In genomic region chr22:35539910-35540599, GRCh38 we compare ENCODE assay signal across 8 cellular contexts. TPM values are rescaled to one million over a fixed set of nuclear protein-coding genes. Genes with fewer than 3 reads are reported as not detected.
DNase-seq lines count a peak whose midpoint lies in the region; ATAC-seq lines count a peak whose summit lies in the region.

No MANE protein-coding gene starts in this region.

- intact Hi-C loops in left colon (cut with DNase I, micrococcal nuclease) = no loop called here

- H3K27me3 ChIP-seq in HUES48 (ENCODE audit: control insufficient read depth, insufficient read depth, low read length) = peaks cover 34% of the 10 kb centered on the region

- H3K4me3 Mint-ChIP-seq in central memory CD8-positive, alpha-beta T cell = peak overlapping the region; percentile 67

- H3K36me3 Mint-ChIP-seq in central memory CD8-positive, alpha-beta T cell (ENCODE audit: insufficient read depth) = peaks cover 2% of the 10 kb centered on the region

- no peak overlapping the region for H3K27ac Mint-ChIP-seq in central memory CD8-positive, alpha-beta T cell (ENCODE audit: low read depth)

- H3K4me3 ChIP-seq in HUES48 (ENCODE audit: low read depth, low read length) = peak overlapping the region; percentile 71

- no peak overlapping the region for H3K9ac ChIP-seq in HUES48 (ENCODE audit: low read depth, low read length)

- peak; percentile 71 for ATAC-seq in central memory CD8-positive, alpha-beta T cell (replicated peaks; ENCODE audit: extremely low read depth, poor library complexity, severe bottlenecking)
- ATAC-seq in left colon (peak; percentile 83), HG02571 (IDR thresholded peaks at IDR 0.05; ENCODE audit: unreplicated experiment) (no peak), HG02588 (IDR thresholded peaks at IDR 0.05; ENCODE audit: unreplicated experiment) (no peak)

- peaks cover 11% of the 10 kb centered on the region for H3K4me1 Mint-ChIP-seq in central memory CD8-positive, alpha-beta T cell

- DNase-seq in GM03348 (ENCODE audit: low spot score) (peak; percentile 95), left colon (peak; percentile 50 to 74)
- peak; percentile 33 for DNase-seq in activated CD4-positive, alpha-beta T cell treated with anti-CD3 and anti-CD28 coated beads for 1 hour
- peak; percentile 28 to 49 for DNase-seq in central memory CD8-positive, alpha-beta T cell (ENCODE audit: low spot score in 2 of 2)
- peak; percentile 59 to 77 for DNase-seq in stimulated activated CD4-positive, alpha-beta T cell treated with anti-CD3 and anti-CD28 coated beads, Interleukin-1b, Interleukin-23, amount 100 ng/mL, for 4 hours (ENCODE audit: low read depth in 2 of 2)

- H3K9me3 ChIP-seq in HUES48 (ENCODE audit: control insufficient read depth, insufficient read depth, low read length) = no peaks in the 10 kb centered on the region

- no peaks in the 10 kb centered on the region for H3K36me3 ChIP-seq in HUES48 (ENCODE audit: control insufficient read depth, insufficient read depth, low read length)

- no peaks in the 10 kb centered on the region for H3K9me3 Mint-ChIP-seq in central memory CD8-positive, alpha-beta T cell

- peaks cover 21% of the 10 kb centered on the region for H3K4me1 ChIP-seq in HUES48 (ENCODE audit: control insufficient read depth, insufficient read depth, low read length)

- peaks cover 39% of the 10 kb centered on the region for H3K27me3 Mint-ChIP-seq in central memory CD8-positive, alpha-beta T cell

- no peak overlapping the region for H3K27ac ChIP-seq in HUES48 (ENCODE audit: low read depth, low read length)

RNA-seq across cellular contexts. Expression of gene RASD2, which starts 0.6 kb away (rescaled TPM):
- total RNA-seq in left colon = 10 to 100 TPM; 12.9 to 24.5 TPM

Comparison
In these comparisons a context has a peak if more than half of its experiments do, and no peak if none do; other contexts are left out.
1. DNase-seq: peak in every context shown above with its lines; median percentile 95 in GM03348; 68 in stimulated activated CD4-positive, alpha-beta T cell treated with anti-CD3 and anti-CD28 coated beads, Interleukin-1b, Interleukin-23, amount 100 ng/mL, for 4 hours; 62 in left colon; 38 in central memory CD8-positive, alpha-beta T cell; 33 in activated CD4-positive, alpha-beta T cell treated with anti-CD3 and anti-CD28 coated beads for 1 hour.
2. ATAC-seq: peak in central memory CD8-positive, alpha-beta T cell (single experiment) and left colon (single experiment); none in HG02571 (single experiment) and HG02588 (single experiment).